30 cellular contexts compared by ENCODE assay signal in genomic region chr4:93221771-93222170, GRCh38.
"Had no signal": no experiment of that assay in that cellular context is flagged by ENCODE, and none has a peak within 500 bp of the region (broad histone marks: within the 10 kb centered on the region; RNA-seq: fewer than 3 reads in every experiment).

No MANE protein-coding gene starts in this region.

- ATAC-seq: activated naive CD4-positive, alpha-beta T cell treated with anti-CD3 and anti-CD28 coated beads, Interleukin-2, amount 50 U/mL, for 72 hours; activated naive CD8-positive, alpha-beta T cell treated with anti-CD3 and anti-CD28 coated beads, Interleukin-2, amount 50 U/mL, for 24 hours; activated T-cell treated with anti-CD3 and anti-CD28 coated beads, Interleukin-2, amount 50 U/mL, for 4 hours; activated T-cell treated with anti-CD3 and anti-CD28 coated beads, Interleukin-2, amount 50 U/mL, for 72 hours; activated T-helper 17 cell treated with anti-CD3 and anti-CD28 coated beads, Interleukin-2, amount 50 U/mL, for 72 hours; body of pancreas had no signal

- H3K36me3 ChIP-seq: adrenal gland, ascending aorta, brain microvascular endothelial cell, breast epithelium, cardiac muscle cell, colonic mucosa had no signal

- H3K27me3 ChIP-seq: adrenal gland, ascending aorta, body of pancreas, brain microvascular endothelial cell, breast epithelium, cardiac muscle cell, colonic mucosa had no signal

- H3K4me3 ChIP-seq: adrenal gland, ascending aorta, body of pancreas, breast epithelium, cardiac muscle cell, colonic mucosa had no signal

- DNase-seq: activated effector memory CD4-positive, alpha-beta T cell treated with anti-CD3 and anti-CD28 coated beads, Interleukin-2, amount 50 U/mL, for 16 hours; activated effector memory CD4-positive, alpha-beta T cell treated with Interleukin-2 at 50 U/mL for 16 hours; activated gamma-delta T cell; activated gamma-delta T cell treated with Interleukin-2 at 50 U/mL for 16 hours; activated naive CD4-positive, alpha-beta T cell; activated naive CD4-positive, alpha-beta T cell treated with anti-CD3 and anti-CD28 coated beads for 36 hours; activated naive CD4-positive, alpha-beta T cell treated with anti-CD3 and anti-CD28 coated beads, Interleukin-2, amount 10 ng/mL, durations not matched to agents 7 days and 5 days; activated naive CD4-positive, alpha-beta T cell treated with anti-CD3 and anti-CD28 coated beads, Interleukin-2, amount 50 U/mL, for 16 hours; activated naive CD4-positive, alpha-beta T cell treated with Interleukin-2 at 50 U/mL for 16 hours; activated naive CD8-positive, alpha-beta T cell treated with anti-CD3 and anti-CD28 coated beads for 36 hours; activated naive CD8-positive, alpha-beta T cell treated with anti-CD3 and anti-CD28 coated beads, Interleukin-2, amount 10 ng/mL, durations not matched to agents 7 days and 5 days; activated naive CD8-positive, alpha-beta T cell treated with anti-CD3 and anti-CD28 coated beads, Interleukin-2, amount 50 U/mL, for 24 hours; activated T-cell treated with anti-CD3 and anti-CD28 coated beads, Interleukin-2, amount 50 U/mL, for 24 hours; activated T-cell treated with anti-CD3 and anti-CD28 coated beads, Interleukin-2, amount 50 U/mL, for 4 hours; activated T-cell treated with anti-CD3 and anti-CD28 coated beads, Interleukin-2, amount 50 U/mL, for 48 hours; activated T-cell treated with anti-CD3 and anti-CD28 coated beads, Interleukin-2, amount 50 U/mL, for 72 hours; adrenal gland; amniotic stem cell; amygdala; anterior cingulate cortex; aorta; body of pancreas; brain microvascular endothelial cell; central memory CD4-positive, alpha-beta T cell; colonic mucosa had no signal

- H3K27ac ChIP-seq: adrenal gland, ascending aorta, body of pancreas, brain microvascular endothelial cell, breast epithelium, cardiac muscle cell, colonic mucosa had no signal

- H3K9me3 ChIP-seq: adrenal gland, ascending aorta, body of pancreas, breast epithelium, colonic mucosa had no signal

- H3K4me1 ChIP-seq: adrenal gland, ascending aorta, body of pancreas, breast epithelium, colonic mucosa had no signal
